ENCODE assay signal across 17 cellular contexts in the genomic region with DNA sequence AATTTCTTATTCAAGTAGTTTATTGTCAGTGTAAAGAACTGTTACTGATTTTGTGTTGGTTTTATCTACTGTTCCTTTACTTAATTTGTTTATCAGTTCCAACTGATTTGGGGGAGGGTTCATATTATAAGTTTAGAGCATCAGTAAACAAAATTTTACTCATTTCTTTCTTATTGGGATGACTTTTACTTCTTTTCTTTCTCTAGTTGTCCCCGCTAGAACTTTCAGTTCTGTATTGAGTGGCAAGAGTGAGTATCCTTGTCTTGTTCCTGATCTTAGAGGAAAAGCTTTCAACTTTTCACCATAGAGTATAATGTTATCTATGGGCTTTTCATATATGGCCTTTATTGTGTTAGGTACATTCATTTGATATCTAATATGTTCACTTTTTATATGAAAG.
A peak's percentile ranks its signal among the peaks of the same experiment; 100 is the strongest.
DNase-seq lines count a peak whose midpoint lies in the region; ATAC-seq and TF ChIP-seq lines count a peak whose summit lies in the region.
"Had no signal": no experiment of that assay in that cellular context is flagged by ENCODE, and none has a peak within 500 bp of the region (broad histone marks: within the 10 kb centered on the region; RNA-seq: fewer than 3 reads in every experiment).

No MANE protein-coding gene starts in this region.

- peaks cover 13% of the 10 kb centered on the region for H3K9me3 Mint-ChIP-seq in Calu3 (ENCODE audit: low read depth, unreplicated experiment)

- CTCF ChIA-PET in Calu3 (lab: Charles Lee), result no interaction called here

- no peaks in the 10 kb centered on the region for H3K27me3 Mint-ChIP-seq in Calu3 (ENCODE audit: unreplicated experiment)
- H3K27me3 Mint-ChIP-seq: CD8-positive, alpha-beta memory T cell had no signal

- no peak overlapping the region for H3K4me3 Mint-ChIP-seq in Calu3 (ENCODE audit: low read depth, unreplicated experiment)
- H3K4me3 Mint-ChIP-seq: CD14-positive monocyte; CD8-positive, alpha-beta memory T cell had no signal

- no peaks in the 10 kb centered on the region for H4K20me1 ChIP-seq in Karpas-422 (ENCODE audit: insufficient read depth, low read depth, low read length)

- no peak for TF ChIP-seq CTCF in Calu3 (IDR thresholded peaks at IDR 0.05; ENCODE audit: unreplicated experiment)

- H3K79me2 ChIP-seq in Karpas-422 (ENCODE audit: low read length), result no peaks in the 10 kb centered on the region

- H3K9ac ChIP-seq in Karpas-422 (ENCODE audit: low read length), result no peak overlapping the region

- no TSS peak for BruUV-seq in Calu3 (replicated peaks; lab: Mats Ljungman, UMichigan)

- ATAC-seq in GM18502 (IDR thresholded peaks at IDR 0.05; ENCODE audit: poor library complexity, unreplicated experiment), result peak; percentile 68
- peak; percentile 68 for ATAC-seq in GM19351 (IDR thresholded peaks at IDR 0.05; ENCODE audit: unreplicated experiment)
- ATAC-seq in HG02870 (IDR thresholded peaks at IDR 0.05; ENCODE audit: unreplicated experiment), result peak; percentile 81
- ATAC-seq: K562 had no signal

- intact Hi-C loops in Calu3 (cut with micrococcal nuclease; ENCODE audit: unreplicated experiment), result no loop called here

- no peaks in the 10 kb centered on the region for H3K36me3 ChIP-seq in Karpas-422 (ENCODE audit: insufficient read depth, low read length)
- H3K36me3 ChIP-seq: HAP-1 had no signal

- no peaks in the 10 kb centered on the region for H3K9me3 ChIP-seq in Karpas-422 (ENCODE audit: low read length)
- H3K9me3 ChIP-seq: Caco-2, HAP-1 had no signal

- H2AFZ ChIP-seq in Karpas-422 (ENCODE audit: low read length), result peak overlapping the region; percentile 16; the same call in 1 of the 2 replicates

- no peak overlapping the region for H3K4me3 ChIP-seq in Karpas-422 (ENCODE audit: low read length)
- H3K4me3 ChIP-seq: HAP-1, K562 had no signal

- no peaks in the 10 kb centered on the region for H3K4me1 ChIP-seq in Karpas-422 (ENCODE audit: low read length)
- H3K4me1 ChIP-seq: Caco-2, HAP-1 had no signal

- H3K27ac ChIP-seq in Karpas-422 (ENCODE audit: low read length), result no peak overlapping the region
- H3K27ac ChIP-seq: 22Rv1 had no signal

- H3K4me1 Mint-ChIP-seq in Calu3 (ENCODE audit: low read depth, unreplicated experiment), result no peaks in the 10 kb centered on the region
- H3K4me1 Mint-ChIP-seq: CD8-positive, alpha-beta memory T cell had no signal

- no peaks in the 10 kb centered on the region for H3K27me3 ChIP-seq in Karpas-422 (ENCODE audit: low read length)

- H3K4me2 ChIP-seq in Karpas-422 (ENCODE audit: low read depth, low read length, poor library complexity, severe bottlenecking), result no peak overlapping the region

- DNase-seq in Karpas-422, result no peak
- DNase-seq in activated CD4-positive, alpha-beta T cell treated with anti-CD3 and anti-CD28 coated beads, Interleukin-2, amount 50 U/mL, for 1 hour, result no peak
- DNase-seq in Calu3, result no peak
- DNase-seq in CD1c-positive myeloid dendritic cell (ENCODE audit: extremely low spot score), result no peak
- no peak for DNase-seq in activated CD4-positive, CD25-positive, alpha-beta regulatory T cell treated with anti-CD3 and anti-CD28 coated beads, Interleukin-2, amount 50 U/mL, for 72 hours
- DNase-seq: Caco-2; CD8-positive, alpha-beta memory T cell; DMS53; GF-D8; Kasumi-1 had no signal

- H3K9me2 ChIP-seq in Karpas-422 (replicated peaks; ENCODE audit: insufficient read depth, low read length), result no peaks in the 10 kb centered on the region

- no peak overlapping the region for H3K27ac Mint-ChIP-seq in Calu3 (ENCODE audit: unreplicated experiment)
- H3K27ac Mint-ChIP-seq: CD14-positive monocyte; CD8-positive, alpha-beta memory T cell had no signal

- no peaks in the 10 kb centered on the region for H3K36me3 Mint-ChIP-seq in Calu3 (ENCODE audit: insufficient read depth, unreplicated experiment)
- H3K36me3 Mint-ChIP-seq: CD14-positive monocyte; CD8-positive, alpha-beta memory T cell had no signal
